Comparison of ENCODE assay signal across 14 cellular contexts in the genomic region with DNA sequence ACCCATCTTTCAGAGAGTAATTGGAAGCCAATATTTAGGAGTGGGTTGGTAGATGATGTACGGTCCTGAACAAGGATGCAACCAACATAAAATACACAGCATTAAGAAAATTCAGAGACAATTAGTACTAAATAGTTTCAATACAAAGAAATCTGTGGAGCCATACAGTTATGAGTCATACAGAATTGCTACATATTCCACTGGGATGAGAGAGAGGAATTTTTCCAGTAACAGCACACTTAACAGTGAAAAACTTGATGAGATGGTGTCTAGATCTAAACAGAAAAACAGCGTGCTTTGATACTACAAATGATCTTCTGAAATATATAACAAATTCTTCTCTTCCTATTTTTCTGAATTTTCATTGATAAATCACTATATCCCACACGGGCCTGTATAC.
DNase-seq lines count a peak whose midpoint lies in the region; ATAC-seq, FAIRE-seq and TF ChIP-seq lines count a peak whose summit lies in the region.
"Had no signal": no experiment of that assay in that cellular context is flagged by ENCODE, and none has a peak within 500 bp of the region (broad histone marks: within the 10 kb centered on the region; RNA-seq: fewer than 3 reads in every experiment).

No MANE protein-coding gene starts in this region.

- no peaks in the 10 kb centered on the region for H3K9me2 ChIP-seq in GM23248 (ENCODE audit: insufficient read depth)

- H3K4me1 ChIP-seq in GM23248 (ENCODE audit: insufficient read depth): no peaks in the 10 kb centered on the region
- H3K4me1 ChIP-seq: HAP-1 had no signal

- no peak for ATAC-seq in GM21723 (IDR thresholded peaks at IDR 0.05; ENCODE audit: unreplicated experiment)
- ATAC-seq: GM12878 had no signal

- H4K20me1 ChIP-seq in GM23248 (ENCODE audit: insufficient read depth): no peaks in the 10 kb centered on the region

- H2AFZ ChIP-seq in GM23248: no peak overlapping the region

- H3K4me3 ChIP-seq in bronchial epithelial cell (ENCODE audit: low read depth, low read length) (no peak overlapping the region), GM23248 (no peak overlapping the region)
- H3K4me3 ChIP-seq: GM12878, HAP-1 had no signal

- H3K27me3 ChIP-seq in bronchial epithelial cell (ENCODE audit: control insufficient read depth, insufficient read depth, low read length) (no peaks in the 10 kb centered on the region), GM23248 (replicated peaks; ENCODE audit: insufficient read depth) (no peaks in the 10 kb centered on the region)
- H3K27me3 ChIP-seq: BE2C had no signal

- H3K9ac ChIP-seq in GM23248: no peak overlapping the region

- in situ Hi-C loops in GM23248 (cut with MboI): no loop called here

- no peaks in the 10 kb centered on the region for H3K79me2 ChIP-seq in GM23248 (ENCODE audit: insufficient read depth)

- no peak for FAIRE-seq in bronchial epithelial cell (lab: Jason Lieb, UNC)

- no peak overlapping the region for H3K27ac ChIP-seq in GM23248
- H3K27ac ChIP-seq: C4-2B had no signal

- no peak for TF ChIP-seq CTCF in bronchial epithelial cell (IDR thresholded peaks at IDR 0.05; ENCODE audit: insufficient read depth, low read length, severe bottlenecking)

- H3K36me3 ChIP-seq in bronchial epithelial cell (ENCODE audit: control insufficient read depth, insufficient read depth, low read length): no peaks in the 10 kb centered on the region
- no peaks in the 10 kb centered on the region for H3K36me3 ChIP-seq in GM23248 (ENCODE audit: low read depth)
- H3K36me3 ChIP-seq: BE2C, HAP-1 had no signal

- WGBS in GM23248 (ENCODE audit: low coverage in 1 of 2, low lambda C conversion rate in 2 of 2, missing lambda C conversion rate in 2 of 2), 2 experiments: 16 to 22% methylated on average over 3 of the region's 3 CpGs

- no peaks in the 10 kb centered on the region for H3K9me3 ChIP-seq in GM23248 (ENCODE audit: low read depth)
- H3K9me3 ChIP-seq: BE2C, HAP-1 had no signal

- DNase-seq in HS-5 (ENCODE audit: low read depth) (peak; percentile 46), NCI-H226 (peak; percentile 33), bronchial epithelial cell (ENCODE audit: low read depth) (peak; percentile 2), GM23248 (no peak), ecto neural progenitor cell (ENCODE audit: low spot score) (no peak), NOMO-1 treated with dmso at 0.1 percent for 144 hours (lab: John Stamatoyannopoulos, UW; ENCODE audit: unreplicated experiment) (no peak)
- DNase-seq: BE2C; CD4-positive, alpha-beta memory T cell; DMS79; GOT3 had no signal

- no peaks in the 10 kb centered on the region for H3F3A ChIP-seq in GM23248 (ENCODE audit: insufficient read depth)

- H3K4me2 ChIP-seq in GM23248 (ENCODE audit: unreplicated experiment): no peak overlapping the region

Comparison
In these comparisons a context has a peak if more than half of its experiments do, and no peak if none do; other contexts are left out.
1. DNase-seq: peak in HS-5 (single experiment), NCI-H226 (single experiment) and bronchial epithelial cell (single experiment); none in GM23248 (single experiment), ecto neural progenitor cell (single experiment) and NOMO-1 treated with dmso at 0.1 percent for 144 hours (single experiment).